ENCODE assay signal across 23 cellular contexts in genomic region chr16:50201784-50202183, GRCh38. TPM values are rescaled to one million over a fixed set of nuclear protein-coding genes. Genes with fewer than 3 reads are reported as not detected.
DNase-seq lines count a peak whose midpoint lies in the region; ATAC-seq, FAIRE-seq and TF ChIP-seq lines count a peak whose summit lies in the region.
"Had no signal": no experiment of that assay in that cellular context is flagged by ENCODE, and none has a peak within 500 bp of the region (broad histone marks: within the 10 kb centered on the region; RNA-seq: fewer than 3 reads in every experiment).

No MANE protein-coding gene starts in this region.

- intact Hi-C loops in A673 (cut with micrococcal nuclease; ENCODE audit: unreplicated experiment): no loop called here
- intact Hi-C loops in natural killer cell (cut with micrococcal nuclease): no loop called here

- peaks cover 47% of the 10 kb centered on the region for H3F3A ChIP-seq in GM23248 (ENCODE audit: insufficient read depth)

- H3K27ac ChIP-seq in A673 (ENCODE audit: low read depth, low read length, poor library complexity, severe bottlenecking) (peak overlapping the region; percentile 94), GM23248 (peak overlapping the region; percentile 95)

- H3K27ac Mint-ChIP-seq in natural killer cell: peak overlapping the region in 1 of 2 donors; percentile 53
- H3K27ac Mint-ChIP-seq: activated B cell treated with CpG ODN at 0.5 μM for 24 hours, GM23338 had no signal

- H3K4me3 ChIP-seq in A673 (ENCODE audit: low read depth, low read length, poor library complexity, severe bottlenecking): no peak overlapping the region
- H3K4me3 ChIP-seq in GM23248: no peak overlapping the region; the same call in 1 of the 2 replicates
- no peak overlapping the region for H3K4me3 ChIP-seq in bronchial epithelial cell (ENCODE audit: low read depth, low read length)
- H3K4me3 ChIP-seq: dorsolateral prefrontal cortex, gastroesophageal sphincter, GM23338, prostate gland had no signal

- no peaks in the 10 kb centered on the region for H3K27me3 ChIP-seq in A673 (replicated peaks; ENCODE audit: insufficient read depth, low read depth, low read length, poor library complexity)
- H3K27me3 ChIP-seq in GM23248 (replicated peaks; ENCODE audit: insufficient read depth): no peaks in the 10 kb centered on the region
- H3K27me3 ChIP-seq in bronchial epithelial cell (ENCODE audit: control insufficient read depth, insufficient read depth, low read length): no peaks in the 10 kb centered on the region
- H3K27me3 ChIP-seq: dorsolateral prefrontal cortex, gastroesophageal sphincter had no signal

- H3K27me3 Mint-ChIP-seq in natural killer cell (ENCODE audit: low read depth in 2 of 2): no peaks in the 10 kb centered on the region
- H3K27me3 Mint-ChIP-seq: activated B cell treated with CpG ODN at 0.5 μM for 24 hours had no signal

- peak overlapping the region; percentile 77 for H3K9ac ChIP-seq in GM23248

- no peaks in the 10 kb centered on the region for H3K36me3 ChIP-seq in A673 (ENCODE audit: insufficient read depth, low read length, poor library complexity, severe bottlenecking)
- H3K36me3 ChIP-seq in GM23248 (ENCODE audit: low read depth): no peaks in the 10 kb centered on the region
- H3K36me3 ChIP-seq in bronchial epithelial cell (ENCODE audit: control insufficient read depth, insufficient read depth, low read length): no peaks in the 10 kb centered on the region
- H3K36me3 ChIP-seq: gastroesophageal sphincter, prostate gland had no signal

- no peaks in the 10 kb centered on the region for H4K20me1 ChIP-seq in GM23248 (ENCODE audit: insufficient read depth)

- ATAC-seq in natural killer cell (peak; percentile 51 to 60 (median 54)), GM19463 (IDR thresholded peaks at IDR 0.05; ENCODE audit: unreplicated experiment) (no peak), HG02571 (IDR thresholded peaks at IDR 0.05; ENCODE audit: unreplicated experiment) (no peak)
- ATAC-seq: gastroesophageal sphincter, GM23338 had no signal

- peaks cover 52 to 66% of the 10 kb centered on the region in 2 donors for H3K4me1 Mint-ChIP-seq in natural killer cell

- no peak overlapping the region for H3K4me3 Mint-ChIP-seq in natural killer cell
- H3K4me3 Mint-ChIP-seq: activated B cell treated with CpG ODN at 0.5 μM for 24 hours, GM23338 had no signal

- no peak overlapping the region for H2AFZ ChIP-seq in GM23248
- H2AFZ ChIP-seq: GM23338 had no signal

- H3K9me2 ChIP-seq in GM23248 (ENCODE audit: insufficient read depth): no peaks in the 10 kb centered on the region

- TF ChIP-seq CTCF in A673 (conservative IDR thresholded peaks at IDR 0.05; ENCODE audit: low read depth, low read length) (no peak), bronchial epithelial cell (IDR thresholded peaks at IDR 0.05; ENCODE audit: insufficient read depth, low read length, severe bottlenecking) (no peak), natural killer cell (IDR thresholded peaks at IDR 0.05) (no peak)

- POLR2A ChIA-PET in A673 (lab: Charles Lee; ENCODE audit: low non-redundant PET): no interaction called here

- peaks cover 32% of the 10 kb centered on the region for H3K4me1 ChIP-seq in A673 (ENCODE audit: insufficient read depth, low read length, poor library complexity, severe bottlenecking)
- H3K4me1 ChIP-seq in GM23248 (ENCODE audit: insufficient read depth): peaks cover 44% of the 10 kb centered on the region

- 62 to 79% methylated on average over 3 of the region's 3 CpGs for WGBS in GM23248 (ENCODE audit: low coverage in 1 of 2, low lambda C conversion rate in 2 of 2, missing lambda C conversion rate in 2 of 2), 2 experiments

- in situ Hi-C loops in GM23248 (cut with MboI): no loop called here

- CTCF ChIA-PET in A673 (lab: Charles Lee): interaction anchor here (0.6 to 1.2 kb wide), 3 partner anchors 9 to 244 kb away, joined by 3 to 14 read pairs (median 6); no protein-coding TSS in a partner anchor

- H3K4me2 ChIP-seq in GM23248 (ENCODE audit: unreplicated experiment): peak overlapping the region; percentile 75
- H3K4me2 ChIP-seq: GM23338 had no signal

- no TSS peak for BruUV-seq in A673 (replicated peaks; lab: Mats Ljungman, UMichigan)

- H3K79me2 ChIP-seq in GM23248 (ENCODE audit: insufficient read depth): peaks cover 91% of the 10 kb centered on the region

- no peak for FAIRE-seq in bronchial epithelial cell (lab: Jason Lieb, UNC)
- FAIRE-seq: urothelium cell line had no signal

- H3K9me3 ChIP-seq in A673 (ENCODE audit: low read depth, low read length, poor library complexity, severe bottlenecking): peaks cover 4% of the 10 kb centered on the region
- no peaks in the 10 kb centered on the region for H3K9me3 ChIP-seq in GM23248 (ENCODE audit: low read depth)
- H3K9me3 ChIP-seq: gastroesophageal sphincter, prostate gland had no signal

- DNase-seq in A673 (ENCODE audit: low spot score) (no peak), GM23248 (no peak), bronchial epithelial cell (ENCODE audit: low read depth) (peak; percentile 30), natural killer cell (no peak), DMS153 treated with DMSO at 0.1 percent for 48 hours (lab: John Stamatoyannopoulos, UW; ENCODE audit: unreplicated experiment) (no peak), DMS 273 (lab: John Stamatoyannopoulos, UW; ENCODE audit: unreplicated experiment) (no peak)
- DNase-seq: activated B cell treated with CpG ODN at 0.5 μM for 24 hours; activated T-cell treated with anti-CD3 and anti-CD28 coated beads, Interleukin-2, amount 50 U/mL, for 72 hours; anterior cingulate cortex; C1 segment of cervical spinal cord; dorsolateral prefrontal cortex; EL; Kasumi-1; NCI-H1694 treated with DMSO at 0.1 percent for 48 hours; NCI-H748 treated with DMSO at 0.1 percent for 48 hours; stimulated activated CD4-positive, alpha-beta T cell treated with anti-CD3 and anti-CD28 coated beads, Interleukin-1b, Interleukin-23, amount 100 ng/mL, for 48 hours; stimulated activated CD8-positive, alpha-beta memory T cell treated with anti-CD3 and anti-CD28 coated beads, Interleukin-4, amount 100 ng/mL, for 48 hours had no signal

- no peaks in the 10 kb centered on the region for H3K9me3 Mint-ChIP-seq in natural killer cell
- H3K9me3 Mint-ChIP-seq: activated B cell treated with CpG ODN at 0.5 μM for 24 hours; activated T-cell treated with anti-CD3 and anti-CD28 coated beads, Interleukin-2, amount 50 U/mL, for 72 hours; GM23338 had no signal

- no peaks in the 10 kb centered on the region for H3K36me3 Mint-ChIP-seq in natural killer cell

RNA-seq across cellular contexts. Expression of gene TENT4B, which starts 48.7 kb away (rescaled TPM):
- total RNA-seq in A673 (2021): 16.8 and 18.3 TPM in 2 replicates
- total RNA-seq in GM23248 (2014; rRNA removed; shearing (Covaris generic)): 12.6 and 16.7 TPM in 2 replicates
- polyA plus RNA-seq in GM23248 (2016; fragmentation: Nextera tagmentation; extraction: Ambion mirVana): 7.4 and 7.8 TPM in 2 replicates
- 9.2 and 9.5 TPM in 2 replicates for total RNA-seq in bronchial epithelial cell
- 10 to 100 TPM; 37.5 to 48.7 (median 44.4) TPM for total RNA-seq in natural killer cell

Comparison
In these comparisons a context has a peak if more than half of its experiments do, and no peak if none do; other contexts are left out.
1. ATAC-seq: peak in natural killer cell (3 of 3); none in GM19463 (single experiment) and HG02571 (single experiment).